ENCODE assay signal across 8 cellular contexts in the genomic region with DNA sequence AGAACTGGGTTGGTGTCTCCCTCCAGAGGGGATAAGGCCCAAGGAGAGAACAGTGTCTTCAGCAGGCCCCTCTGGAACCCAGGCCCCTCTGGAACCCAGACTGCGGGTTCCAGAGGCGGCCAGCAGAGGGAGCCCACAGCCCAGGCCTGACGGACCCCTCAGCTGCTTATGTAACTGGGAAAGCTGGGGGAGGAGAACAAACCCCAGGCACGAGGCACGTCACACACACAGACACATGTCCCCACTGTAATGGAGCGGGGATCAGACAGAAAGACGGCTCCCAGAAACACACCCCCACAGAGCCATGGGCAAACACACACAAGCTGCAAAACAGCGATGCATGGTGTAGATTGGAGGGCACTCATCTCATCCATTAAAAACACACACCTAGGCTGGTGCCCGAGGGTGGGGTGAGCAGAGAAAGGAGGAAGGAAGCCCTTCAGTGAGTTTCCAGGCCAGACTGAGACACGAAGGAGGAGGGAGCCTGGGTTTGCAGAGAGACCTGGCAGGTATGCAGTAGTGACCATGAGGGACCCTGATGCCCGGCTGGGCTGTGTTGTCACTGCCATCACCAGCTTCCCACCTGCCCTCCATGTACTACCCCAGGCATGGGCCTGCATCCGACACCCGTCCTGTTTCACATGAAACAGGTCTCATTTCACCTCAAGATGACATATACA. TPM values are rescaled to one million over a fixed set of nuclear protein-coding genes. Genes with fewer than 3 reads are reported as not detected.
DNase-seq lines count a peak whose midpoint lies in the region; ATAC-seq and TF ChIP-seq lines count a peak whose summit lies in the region.

No MANE protein-coding gene starts in this region.

- no peaks in the 10 kb centered on the region for H3K36me3 ChIP-seq in subcutaneous abdominal adipose tissue (ENCODE audit: control insufficient read depth in 5 of 5, insufficient read depth in 5 of 5, low read length in 5 of 5)

- DNase-seq in A172 (ENCODE audit: low spot score) (peak; percentile 83), NAMALWA (ENCODE audit: low spot score) (peak; percentile 95), SIG-M5 treated with dmso at 0.1 percent for 504 hours (lab: John Stamatoyannopoulos, UW; ENCODE audit: unreplicated experiment) (peak; percentile 95), fibroblast of villous mesenchyme (ENCODE audit: low read depth) (peak; percentile 69), nucleus accumbens (lab: John Stamatoyannopoulos, UW) (peak; percentile 14 to 95 (median 84))
- DNase-seq in activated effector memory CD4-positive, alpha-beta T cell treated with Interleukin-2 at 50 U/mL for 16 hours, result peak; percentile 46

- H3K27me3 ChIP-seq in subcutaneous abdominal adipose tissue (ENCODE audit: control insufficient read depth in 5 of 5, insufficient read depth in 4 of 5, low read length in 5 of 5), result no peaks in the 10 kb centered on the region

- TF ChIP-seq CTCF in fibroblast of villous mesenchyme (IDR thresholded peaks at IDR 0.05; ENCODE audit: insufficient read depth, low read depth, low read length), result peak; percentile 98

- H3K4me3 ChIP-seq in fibroblast of villous mesenchyme (ENCODE audit: low read depth, low read length) (no peak overlapping the region), subcutaneous abdominal adipose tissue (ENCODE audit: low read depth in 1 of 5, low read length in 5 of 5) (peak overlapping the region; percentile 19 to 41 (median 32))

- peak overlapping the region in 4 of 5 donors; percentile 13 to 56 (median 35) for H3K9ac ChIP-seq in subcutaneous abdominal adipose tissue (ENCODE audit: low read length in 5 of 5)

- H3K9me3 ChIP-seq in subcutaneous abdominal adipose tissue (ENCODE audit: control insufficient read depth in 5 of 5, low read length in 5 of 5), result no peaks in the 10 kb centered on the region

- H3K27ac ChIP-seq in subcutaneous abdominal adipose tissue (ENCODE audit: low read depth, low read length), result no peak overlapping the region

- peak; percentile 37 for ATAC-seq in GM18868 (IDR thresholded peaks at IDR 0.05; ENCODE audit: unreplicated experiment)

- H3K4me1 ChIP-seq in subcutaneous abdominal adipose tissue (ENCODE audit: control insufficient read depth in 5 of 5, insufficient read depth in 5 of 5, low read length in 5 of 5), result peaks cover 20 to 59% (median 41%) of the 10 kb centered on the region in 5 donors

RNA-seq across cellular contexts. Expression of a gene that starts 2.8 kb away (rescaled TPM):
- total RNA-seq in A172 (2014; rRNA removed; shearing (Covaris generic)), result 34.2 and 36.6 TPM in 2 replicates
- 13.9 and 14.7 TPM in 2 replicates for total RNA-seq in fibroblast of villous mesenchyme

RNA-seq across cellular contexts. Expression of a gene that starts 14.4 kb away (rescaled TPM):
- total RNA-seq in A172 (2014; rRNA removed; shearing (Covaris generic)), result 0.22 and 0.84 TPM in 2 replicates
- total RNA-seq in fibroblast of villous mesenchyme, result not detected in 2 replicates

RNA-seq across cellular contexts. Expression of a gene that starts 19.8 kb away (rescaled TPM):
- total RNA-seq in A172 (2014; rRNA removed; shearing (Covaris generic)), result not detected in 2 replicates
- not detected in 2 replicates for total RNA-seq in fibroblast of villous mesenchyme

RNA-seq across cellular contexts. Expression of a gene that starts 31.2 kb away (rescaled TPM):
- total RNA-seq in A172 (2014; rRNA removed; shearing (Covaris generic)), result not detected in 2 replicates
- total RNA-seq in fibroblast of villous mesenchyme, result under 0.01 TPM in 1 of 2 replicates, not detected in the other

RNA-seq across cellular contexts. Expression of a gene that starts 50.2 kb away (rescaled TPM):
- not detected in 2 replicates for total RNA-seq in A172 (2014; rRNA removed; shearing (Covaris generic))
- not detected in 2 replicates for total RNA-seq in fibroblast of villous mesenchyme
